In genomic region chr3:16927485-16927884, GRCh38 we compare ENCODE assay signal across 1 cellular context.
TF ChIP-seq lines count a peak whose summit lies in the region.

No MANE protein-coding gene starts in this region.

TF ChIP-seq in HCT116, 20 proteins besides CTCF, POLR2A, EP300 and RAD21 (continued from another document):
- TF ChIP-seq, protein P1, sequence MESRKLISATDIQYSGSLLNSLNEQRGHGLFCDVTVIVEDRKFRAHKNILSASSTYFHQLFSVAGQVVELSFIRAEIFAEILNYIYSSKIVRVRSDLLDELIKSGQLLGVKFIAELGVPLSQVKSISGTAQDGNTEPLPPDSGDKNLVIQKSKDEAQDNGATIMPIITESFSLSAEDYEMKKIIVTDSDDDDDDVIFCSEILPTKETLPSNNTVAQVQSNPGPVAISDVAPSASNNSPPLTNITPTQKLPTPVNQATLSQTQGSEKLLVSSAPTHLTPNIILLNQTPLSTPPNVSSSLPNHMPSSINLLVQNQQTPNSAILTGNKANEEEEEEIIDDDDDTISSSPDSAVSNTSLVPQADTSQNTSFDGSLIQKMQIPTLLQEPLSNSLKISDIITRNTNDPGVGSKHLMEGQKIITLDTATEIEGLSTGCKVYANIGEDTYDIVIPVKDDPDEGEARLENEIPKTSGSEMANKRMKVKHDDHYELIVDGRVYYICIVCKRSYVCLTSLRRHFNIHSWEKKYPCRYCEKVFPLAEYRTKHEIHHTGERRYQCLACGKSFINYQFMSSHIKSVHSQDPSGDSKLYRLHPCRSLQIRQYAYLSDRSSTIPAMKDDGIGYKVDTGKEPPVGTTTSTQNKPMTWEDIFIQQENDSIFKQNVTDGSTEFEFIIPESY (IDR thresholded peaks at IDR 0.05; ENCODE audit: extremely low read depth, insufficient replicate concordance, low read length), result no peak
- TF ChIP-seq ZNF274 (IDR thresholded peaks at IDR 0.05; ENCODE audit: low read depth, low read length) (no peak), POLR2AphosphoS5 (IDR thresholded peaks at IDR 0.05; ENCODE audit: low read depth, low read length) (no peak), SRF (IDR thresholded peaks at IDR 0.05; ENCODE audit: low read depth) (no peak), YY1 (IDR thresholded peaks at IDR 0.05; ENCODE audit: extremely low read depth, insufficient replicate concordance, low read depth, low read length) (no peak), TCF7L2 (IDR thresholded peaks at IDR 0.05; ENCODE audit: borderline replicate concordance, extremely low read depth, insufficient read depth, insufficient read length) (no peak), FOSL1 (IDR thresholded peaks at IDR 0.05; ENCODE audit: low read depth) (no peak), EZH2 (IDR thresholded peaks at IDR 0.05) (no peak), JUND (IDR thresholded peaks at IDR 0.05) (no peak), ZFX (IDR thresholded peaks at IDR 0.05) (no peak), ELF1 (IDR thresholded peaks at IDR 0.05; ENCODE audit: borderline replicate concordance, low read depth) (no peak), SP1 (IDR thresholded peaks at IDR 0.05; ENCODE audit: low read depth) (no peak)
- TF ChIP-seq, protein P2, sequence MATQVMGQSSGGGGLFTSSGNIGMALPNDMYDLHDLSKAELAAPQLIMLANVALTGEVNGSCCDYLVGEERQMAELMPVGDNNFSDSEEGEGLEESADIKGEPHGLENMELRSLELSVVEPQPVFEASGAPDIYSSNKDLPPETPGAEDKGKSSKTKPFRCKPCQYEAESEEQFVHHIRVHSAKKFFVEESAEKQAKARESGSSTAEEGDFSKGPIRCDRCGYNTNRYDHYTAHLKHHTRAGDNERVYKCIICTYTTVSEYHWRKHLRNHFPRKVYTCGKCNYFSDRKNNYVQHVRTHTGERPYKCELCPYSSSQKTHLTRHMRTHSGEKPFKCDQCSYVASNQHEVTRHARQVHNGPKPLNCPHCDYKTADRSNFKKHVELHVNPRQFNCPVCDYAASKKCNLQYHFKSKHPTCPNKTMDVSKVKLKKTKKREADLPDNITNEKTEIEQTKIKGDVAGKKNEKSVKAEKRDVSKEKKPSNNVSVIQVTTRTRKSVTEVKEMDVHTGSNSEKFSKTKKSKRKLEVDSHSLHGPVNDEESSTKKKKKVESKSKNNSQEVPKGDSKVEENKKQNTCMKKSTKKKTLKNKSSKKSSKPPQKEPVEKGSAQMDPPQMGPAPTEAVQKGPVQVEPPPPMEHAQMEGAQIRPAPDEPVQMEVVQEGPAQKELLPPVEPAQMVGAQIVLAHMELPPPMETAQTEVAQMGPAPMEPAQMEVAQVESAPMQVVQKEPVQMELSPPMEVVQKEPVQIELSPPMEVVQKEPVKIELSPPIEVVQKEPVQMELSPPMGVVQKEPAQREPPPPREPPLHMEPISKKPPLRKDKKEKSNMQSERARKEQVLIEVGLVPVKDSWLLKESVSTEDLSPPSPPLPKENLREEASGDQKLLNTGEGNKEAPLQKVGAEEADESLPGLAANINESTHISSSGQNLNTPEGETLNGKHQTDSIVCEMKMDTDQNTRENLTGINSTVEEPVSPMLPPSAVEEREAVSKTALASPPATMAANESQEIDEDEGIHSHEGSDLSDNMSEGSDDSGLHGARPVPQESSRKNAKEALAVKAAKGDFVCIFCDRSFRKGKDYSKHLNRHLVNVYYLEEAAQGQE (IDR thresholded peaks at IDR 0.05; ENCODE audit: low read depth), result no peak
